37 cellular contexts compared by ENCODE assay signal in genomic region chr21:39325458-39325857, GRCh38.
"Had no signal": no experiment of that assay in that cellular context is flagged by ENCODE, and none has a peak within 500 bp of the region (broad histone marks: within the 10 kb centered on the region; RNA-seq: fewer than 3 reads in every experiment).

No MANE protein-coding gene starts in this region.

- H3K4me3 Mint-ChIP-seq: activated naive CD4-positive, alpha-beta T cell treated with anti-CD3 and anti-CD28 coated beads for 36 hours; activated naive CD4-positive, alpha-beta T cell treated with anti-CD3 and anti-CD28 coated beads, Interleukin-2, amount 10 ng/mL, durations not matched to agents 7 days and 5 days; activated naive CD4-positive, alpha-beta T cell treated with anti-CD3 and anti-CD28 coated beads, Interleukin-2, amount 50 U/mL, for 24 hours; activated naive CD8-positive, alpha-beta T cell; activated naive CD8-positive, alpha-beta T cell treated with anti-CD3 and anti-CD28 coated beads for 36 hours; activated naive CD8-positive, alpha-beta T cell treated with anti-CD3 and anti-CD28 coated beads, Interleukin-2, amount 10 ng/mL, durations not matched to agents 7 days and 5 days; activated naive CD8-positive, alpha-beta T cell treated with anti-CD3 and anti-CD28 coated beads, Interleukin-2, amount 50 U/mL, for 24 hours; activated T-cell treated with anti-CD3 and anti-CD28 coated beads, Interleukin-2, amount 50 U/mL, for 24 hours; activated T-cell treated with anti-CD3 and anti-CD28 coated beads, Interleukin-2, amount 50 U/mL, for 4 hours; activated T-cell treated with anti-CD3 and anti-CD28 coated beads, Interleukin-2, amount 50 U/mL, for 72 hours; activated T-helper 1 cell treated with anti-CD3 and anti-CD28 coated beads, Interleukin-12 subunit alpha, Interleukin-12 subunit beta, Interleukin-2, Interleukin-4 antibody, amounts not matched to agents 30 ng/mL and 10 ng/mL and 1 ng/mL, durations not matched to agents 14 hours and 24 hours and 36 hours; activated T-helper 17 cell treated with anti-CD3 and anti-CD28 coated beads, Interleukin-2, amount 50 U/mL, for 72 hours; brain; central memory CD8-positive, alpha-beta T cell had no signal

- ATAC-seq: activated naive CD4-positive, alpha-beta T cell treated with anti-CD3 and anti-CD28 coated beads, Interleukin-2, amount 50 U/mL, for 72 hours; activated naive CD8-positive, alpha-beta T cell treated with anti-CD3 and anti-CD28 coated beads, Interleukin-2, amount 50 U/mL, for 24 hours; activated T-cell treated with anti-CD3 and anti-CD28 coated beads, Interleukin-2, amount 50 U/mL, for 4 hours; activated T-cell treated with anti-CD3 and anti-CD28 coated beads, Interleukin-2, amount 50 U/mL, for 72 hours; activated T-helper 17 cell treated with anti-CD3 and anti-CD28 coated beads, Interleukin-2, amount 50 U/mL, for 72 hours; body of pancreas had no signal

- H3K36me3 Mint-ChIP-seq: activated naive CD4-positive, alpha-beta T cell treated with anti-CD3 and anti-CD28 coated beads, Interleukin-2, amount 10 ng/mL, durations not matched to agents 7 days and 5 days; activated naive CD4-positive, alpha-beta T cell treated with anti-CD3 and anti-CD28 coated beads, Interleukin-2, amount 50 U/mL, for 24 hours; activated naive CD4-positive, alpha-beta T cell treated with anti-CD3 and anti-CD28 coated beads, Interleukin-2, amount 50 U/mL, for 72 hours; activated naive CD8-positive, alpha-beta T cell; activated naive CD8-positive, alpha-beta T cell treated with anti-CD3 and anti-CD28 coated beads for 36 hours; activated naive CD8-positive, alpha-beta T cell treated with anti-CD3 and anti-CD28 coated beads, Interleukin-2, amount 10 ng/mL, durations not matched to agents 7 days and 5 days; brain had no signal

- H3K36me3 ChIP-seq: adrenal gland, ascending aorta, brain microvascular endothelial cell, breast epithelium, cardiac muscle cell had no signal

- H3K27ac ChIP-seq: adrenal gland, ascending aorta, body of pancreas, brain microvascular endothelial cell, breast epithelium, cardiac muscle cell had no signal

- H3K27me3 Mint-ChIP-seq: activated naive CD4-positive, alpha-beta T cell treated with anti-CD3 and anti-CD28 coated beads, Interleukin-2, amount 50 U/mL, for 24 hours; activated naive CD8-positive, alpha-beta T cell treated with anti-CD3 and anti-CD28 coated beads for 36 hours had no signal

- H3K27me3 ChIP-seq: adrenal gland, ascending aorta, body of pancreas, brain microvascular endothelial cell, breast epithelium, cardiac muscle cell had no signal

- H3K27ac Mint-ChIP-seq: activated naive CD4-positive, alpha-beta T cell treated with anti-CD3 and anti-CD28 coated beads for 36 hours; activated naive CD4-positive, alpha-beta T cell treated with anti-CD3 and anti-CD28 coated beads, Interleukin-2, amount 10 ng/mL, durations not matched to agents 7 days and 5 days; activated naive CD4-positive, alpha-beta T cell treated with anti-CD3 and anti-CD28 coated beads, Interleukin-2, amount 50 U/mL, for 24 hours; activated naive CD4-positive, alpha-beta T cell treated with anti-CD3 and anti-CD28 coated beads, Interleukin-2, amount 50 U/mL, for 72 hours; activated naive CD8-positive, alpha-beta T cell; activated naive CD8-positive, alpha-beta T cell treated with anti-CD3 and anti-CD28 coated beads for 36 hours; activated naive CD8-positive, alpha-beta T cell treated with anti-CD3 and anti-CD28 coated beads, Interleukin-2, amount 10 ng/mL, durations not matched to agents 7 days and 5 days; activated naive CD8-positive, alpha-beta T cell treated with anti-CD3 and anti-CD28 coated beads, Interleukin-2, amount 50 U/mL, for 24 hours; activated T-cell treated with anti-CD3 and anti-CD28 coated beads, Interleukin-2, amount 50 U/mL, for 24 hours; activated T-cell treated with anti-CD3 and anti-CD28 coated beads, Interleukin-2, amount 50 U/mL, for 72 hours; activated T-helper 1 cell treated with anti-CD3 and anti-CD28 coated beads, Interleukin-12 subunit alpha, Interleukin-12 subunit beta, Interleukin-2, Interleukin-4 antibody, amounts not matched to agents 30 ng/mL and 10 ng/mL and 1 ng/mL, durations not matched to agents 14 hours and 24 hours and 36 hours; activated T-helper 17 cell treated with anti-CD3 and anti-CD28 coated beads, Interleukin-2, amount 50 U/mL, for 72 hours; activated T-helper 2 cell treated with anti-CD3 and anti-CD28 coated beads, Interferon-gamma antibody, Interleukin-2, Interleukin-4, amounts not matched to agents 10 μg/mL and 5 μg/mL and 100 μg/mL, durations not matched to agents 14 hours and 24 hours and 36 hours; brain had no signal

- DNase-seq: activated effector memory CD4-positive, alpha-beta T cell treated with anti-CD3 and anti-CD28 coated beads, Interleukin-2, amount 50 U/mL, for 16 hours; activated effector memory CD4-positive, alpha-beta T cell treated with Interleukin-2 at 50 U/mL for 16 hours; activated gamma-delta T cell; activated gamma-delta T cell treated with Interleukin-2 at 50 U/mL for 16 hours; activated naive CD4-positive, alpha-beta T cell; activated naive CD4-positive, alpha-beta T cell treated with anti-CD3 and anti-CD28 coated beads for 36 hours; activated naive CD4-positive, alpha-beta T cell treated with anti-CD3 and anti-CD28 coated beads, Interleukin-2, amount 10 ng/mL, durations not matched to agents 7 days and 5 days; activated naive CD4-positive, alpha-beta T cell treated with anti-CD3 and anti-CD28 coated beads, Interleukin-2, amount 50 U/mL, for 16 hours; activated naive CD4-positive, alpha-beta T cell treated with Interleukin-2 at 50 U/mL for 16 hours; activated naive CD8-positive, alpha-beta T cell treated with anti-CD3 and anti-CD28 coated beads for 36 hours; activated naive CD8-positive, alpha-beta T cell treated with anti-CD3 and anti-CD28 coated beads, Interleukin-2, amount 10 ng/mL, durations not matched to agents 7 days and 5 days; activated naive CD8-positive, alpha-beta T cell treated with anti-CD3 and anti-CD28 coated beads, Interleukin-2, amount 50 U/mL, for 24 hours; activated T-cell treated with anti-CD3 and anti-CD28 coated beads, Interleukin-2, amount 50 U/mL, for 24 hours; activated T-cell treated with anti-CD3 and anti-CD28 coated beads, Interleukin-2, amount 50 U/mL, for 4 hours; activated T-cell treated with anti-CD3 and anti-CD28 coated beads, Interleukin-2, amount 50 U/mL, for 48 hours; activated T-cell treated with anti-CD3 and anti-CD28 coated beads, Interleukin-2, amount 50 U/mL, for 72 hours; adrenal gland; amniotic stem cell; amygdala; anterior cingulate cortex; aorta; body of pancreas; brain microvascular endothelial cell; caudate nucleus; central memory CD4-positive, alpha-beta T cell; cerebellar nuclear complex had no signal

- H3K4me3 ChIP-seq: adrenal gland, ascending aorta, body of pancreas, breast epithelium, cardiac muscle cell had no signal

- H3K4me1 Mint-ChIP-seq: activated naive CD4-positive, alpha-beta T cell treated with anti-CD3 and anti-CD28 coated beads, Interleukin-2, amount 10 ng/mL, durations not matched to agents 7 days and 5 days; activated naive CD4-positive, alpha-beta T cell treated with anti-CD3 and anti-CD28 coated beads, Interleukin-2, amount 50 U/mL, for 24 hours; activated naive CD8-positive, alpha-beta T cell treated with anti-CD3 and anti-CD28 coated beads for 36 hours; activated naive CD8-positive, alpha-beta T cell treated with anti-CD3 and anti-CD28 coated beads, Interleukin-2, amount 50 U/mL, for 24 hours; activated T-helper 17 cell treated with anti-CD3 and anti-CD28 coated beads, Interleukin-2, amount 50 U/mL, for 72 hours; central memory CD8-positive, alpha-beta T cell had no signal

- H3K9me3 ChIP-seq: adrenal gland, ascending aorta, body of pancreas, breast epithelium had no signal

- H3K9me3 Mint-ChIP-seq: activated naive CD4-positive, alpha-beta T cell treated with anti-CD3 and anti-CD28 coated beads for 36 hours; activated naive CD4-positive, alpha-beta T cell treated with anti-CD3 and anti-CD28 coated beads, Interleukin-2, amount 10 ng/mL, durations not matched to agents 7 days and 5 days; activated naive CD4-positive, alpha-beta T cell treated with anti-CD3 and anti-CD28 coated beads, Interleukin-2, amount 50 U/mL, for 24 hours; activated naive CD4-positive, alpha-beta T cell treated with anti-CD3 and anti-CD28 coated beads, Interleukin-2, amount 50 U/mL, for 72 hours; activated naive CD8-positive, alpha-beta T cell treated with anti-CD3 and anti-CD28 coated beads for 36 hours; activated naive CD8-positive, alpha-beta T cell treated with anti-CD3 and anti-CD28 coated beads, Interleukin-2, amount 10 ng/mL, durations not matched to agents 7 days and 5 days; activated naive CD8-positive, alpha-beta T cell treated with anti-CD3 and anti-CD28 coated beads, Interleukin-2, amount 50 U/mL, for 24 hours; activated T-cell treated with anti-CD3 and anti-CD28 coated beads, Interleukin-2, amount 50 U/mL, for 24 hours; activated T-cell treated with anti-CD3 and anti-CD28 coated beads, Interleukin-2, amount 50 U/mL, for 4 hours; activated T-cell treated with anti-CD3 and anti-CD28 coated beads, Interleukin-2, amount 50 U/mL, for 72 hours; activated T-helper 1 cell treated with anti-CD3 and anti-CD28 coated beads, Interleukin-12 subunit alpha, Interleukin-12 subunit beta, Interleukin-2, Interleukin-4 antibody, amounts not matched to agents 30 ng/mL and 10 ng/mL and 1 ng/mL, durations not matched to agents 14 hours and 24 hours and 36 hours; activated T-helper 17 cell treated with anti-CD3 and anti-CD28 coated beads, Interleukin-2, amount 50 U/mL, for 72 hours; activated T-helper 2 cell treated with anti-CD3 and anti-CD28 coated beads, Interferon-gamma antibody, Interleukin-2, Interleukin-4, amounts not matched to agents 10 μg/mL and 5 μg/mL and 100 μg/mL, durations not matched to agents 14 hours and 24 hours and 36 hours; brain; central memory CD8-positive, alpha-beta T cell had no signal
